ENCODE assay signal across 4 cellular contexts in the genomic region with DNA sequence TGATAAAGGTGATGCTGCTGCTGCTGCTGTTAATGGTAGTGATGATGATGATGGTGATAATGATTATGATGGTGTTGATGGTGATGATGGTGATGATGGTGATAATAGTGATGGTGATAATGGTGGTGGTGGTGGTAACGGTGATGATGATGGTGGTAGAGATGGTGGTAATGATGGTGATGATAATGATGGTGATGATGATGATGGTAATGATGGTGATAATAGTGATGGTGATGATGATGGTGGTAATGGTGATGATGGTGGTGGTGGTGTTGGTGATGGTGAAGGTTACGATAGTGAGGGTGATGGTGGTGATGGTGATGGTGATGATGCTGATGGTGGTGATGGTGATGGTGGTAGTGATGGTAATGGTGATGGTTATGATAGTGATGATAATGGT.
TF ChIP-seq lines count a peak whose summit lies in the region.

No MANE protein-coding gene starts in this region.

TF ChIP-seq in HepG2, 621 proteins besides CTCF, POLR2A, EP300 and RAD21 (continues in another document):
- TF ChIP-seq ISX (CRISPR knock-in tag; conservative IDR thresholded peaks at IDR 0.05) (no peak), ZNF20 (CRISPR knock-in tag; IDR thresholded peaks at IDR 0.05) (no peak), SALL2 (CRISPR knock-in tag; IDR thresholded peaks at IDR 0.05) (no peak), ZC3H4 (CRISPR knock-in tag; IDR thresholded peaks at IDR 0.05; ENCODE audit: borderline replicate concordance) (no peak), ZNF136 (CRISPR knock-in tag; IDR thresholded peaks at IDR 0.05; ENCODE audit: low read depth) (no peak), ZNF672 (CRISPR knock-in tag; IDR thresholded peaks at IDR 0.05) (no peak), TBL1XR1 (IDR thresholded peaks at IDR 0.05; ENCODE audit: borderline replicate concordance, low read length, partially characterized antibody) (no peak), KMT2A (CRISPR knock-in tag; IDR thresholded peaks at IDR 0.05) (no peak), FOXA1 (IDR thresholded peaks at IDR 0.05) (no peak), FOXA1 (CRISPR knock-in tag; IDR thresholded peaks at IDR 0.05) (no peak), MAFG (CRISPR knock-in tag; IDR thresholded peaks at IDR 0.05) (no peak), ZNF253 (CRISPR knock-in tag; IDR thresholded peaks at IDR 0.05; ENCODE audit: borderline replicate concordance) (no peak), SAFB2 (CRISPR knock-in tag; IDR thresholded peaks at IDR 0.05; ENCODE audit: borderline replicate concordance, low read depth) (no peak), RAD51 (IDR thresholded peaks at IDR 0.05; ENCODE audit: borderline replicate concordance) (peak; percentile 35), ZNF224 (CRISPR knock-in tag; IDR thresholded peaks at IDR 0.05) (no peak), ZNF567 (CRISPR knock-in tag; IDR thresholded peaks at IDR 0.05; ENCODE audit: borderline replicate concordance) (no peak), YY1 (IDR thresholded peaks at IDR 0.05; ENCODE audit: insufficient read depth, insufficient replicate concordance, low read depth, low read length) (no peak), RORA (CRISPR knock-in tag; IDR thresholded peaks at IDR 0.05) (no peak), ATM (IDR thresholded peaks at IDR 0.05; ENCODE audit: borderline replicate concordance) (peak; percentile 66; the same call in 1 of the 2 replicates), CEBPG (CRISPR knock-in tag; IDR thresholded peaks at IDR 0.05) (no peak), MYNN (CRISPR knock-in tag; IDR thresholded peaks at IDR 0.05; ENCODE audit: low read depth) (no peak), ZFAT (CRISPR knock-in tag; conservative IDR thresholded peaks at IDR 0.05) (no peak), ATF7 (IDR thresholded peaks at IDR 0.05) (peak; percentile 58), ATF7 (CRISPR knock-in tag; IDR thresholded peaks at IDR 0.05) (no peak), SMAD1 (CRISPR knock-in tag; IDR thresholded peaks at IDR 0.05; ENCODE audit: borderline replicate concordance, low read depth) (no peak)
- TF ChIP-seq, protein P1, sequence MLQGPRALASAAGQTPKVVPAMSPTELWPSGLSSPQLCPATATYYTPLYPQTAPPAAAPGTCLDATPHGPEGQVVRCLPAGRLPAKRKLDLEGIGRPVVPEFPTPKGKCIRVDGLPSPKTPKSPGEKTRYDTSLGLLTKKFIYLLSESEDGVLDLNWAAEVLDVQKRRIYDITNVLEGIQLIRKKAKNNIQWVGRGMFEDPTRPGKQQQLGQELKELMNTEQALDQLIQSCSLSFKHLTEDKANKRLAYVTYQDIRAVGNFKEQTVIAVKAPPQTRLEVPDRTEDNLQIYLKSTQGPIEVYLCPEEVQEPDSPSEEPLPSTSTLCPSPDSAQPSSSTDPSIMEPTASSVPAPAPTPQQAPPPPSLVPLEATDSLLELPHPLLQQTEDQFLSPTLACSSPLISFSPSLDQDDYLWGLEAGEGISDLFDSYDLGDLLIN (CRISPR knock-in tag; IDR thresholded peaks at IDR 0.05; ENCODE audit: borderline replicate concordance) = no peak

TF ChIP-seq in IMR-90, 13 proteins besides CTCF, POLR2A, EP300 and RAD21:
- TF ChIP-seq FOS (IDR thresholded peaks at IDR 0.05; ENCODE audit: low read depth, low read length) (no peak), SMC3 (IDR thresholded peaks at IDR 0.05; ENCODE audit: low read depth, low read length) (no peak), BHLHE40 (IDR thresholded peaks at IDR 0.05; ENCODE audit: low read depth, low read length) (no peak), RFX5 (IDR thresholded peaks at IDR 0.05; ENCODE audit: low read depth, low read length) (no peak), RCOR1 (IDR thresholded peaks at IDR 0.05; ENCODE audit: insufficient replicate concordance, low read length) (no peak), MAZ (IDR thresholded peaks at IDR 0.05; ENCODE audit: borderline replicate concordance, low read depth, low read length) (no peak), NFE2L2 (IDR thresholded peaks at IDR 0.05; ENCODE audit: low read depth, low read length) (no peak), MAFK (IDR thresholded peaks at IDR 0.05; ENCODE audit: low read depth, low read length) (no peak), CEBPB (IDR thresholded peaks at IDR 0.05; ENCODE audit: low read depth, low read length) (no peak), CHD1 (IDR thresholded peaks at IDR 0.05; ENCODE audit: low read depth, low read length) (no peak), MXI1 (IDR thresholded peaks at IDR 0.05; ENCODE audit: borderline replicate concordance, low read depth, low read length) (no peak)
- TF ChIP-seq, protein P2, sequence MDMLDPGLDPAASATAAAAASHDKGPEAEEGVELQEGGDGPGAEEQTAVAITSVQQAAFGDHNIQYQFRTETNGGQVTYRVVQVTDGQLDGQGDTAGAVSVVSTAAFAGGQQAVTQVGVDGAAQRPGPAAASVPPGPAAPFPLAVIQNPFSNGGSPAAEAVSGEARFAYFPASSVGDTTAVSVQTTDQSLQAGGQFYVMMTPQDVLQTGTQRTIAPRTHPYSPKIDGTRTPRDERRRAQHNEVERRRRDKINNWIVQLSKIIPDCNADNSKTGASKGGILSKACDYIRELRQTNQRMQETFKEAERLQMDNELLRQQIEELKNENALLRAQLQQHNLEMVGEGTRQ (IDR thresholded peaks at IDR 0.05; ENCODE audit: low read depth, low read length) = no peak
- TF ChIP-seq, protein P3, sequence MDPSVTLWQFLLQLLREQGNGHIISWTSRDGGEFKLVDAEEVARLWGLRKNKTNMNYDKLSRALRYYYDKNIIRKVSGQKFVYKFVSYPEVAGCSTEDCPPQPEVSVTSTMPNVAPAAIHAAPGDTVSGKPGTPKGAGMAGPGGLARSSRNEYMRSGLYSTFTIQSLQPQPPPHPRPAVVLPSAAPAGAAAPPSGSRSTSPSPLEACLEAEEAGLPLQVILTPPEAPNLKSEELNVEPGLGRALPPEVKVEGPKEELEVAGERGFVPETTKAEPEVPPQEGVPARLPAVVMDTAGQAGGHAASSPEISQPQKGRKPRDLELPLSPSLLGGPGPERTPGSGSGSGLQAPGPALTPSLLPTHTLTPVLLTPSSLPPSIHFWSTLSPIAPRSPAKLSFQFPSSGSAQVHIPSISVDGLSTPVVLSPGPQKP (IDR thresholded peaks at IDR 0.05; ENCODE audit: borderline replicate concordance, low read depth, low read length) = no peak

TF ChIP-seq in H1, 55 proteins besides CTCF, POLR2A, EP300 and RAD21:
- no peak for TF ChIP-seq HDAC6 (IDR thresholded peaks at IDR 0.05; ENCODE audit: low read depth, low read length)
- no peak for TF ChIP-seq YY1 (IDR thresholded peaks at IDR 0.05; ENCODE audit: low read depth, low read length)
- TF ChIP-seq GABPA (IDR thresholded peaks at IDR 0.05; ENCODE audit: borderline replicate concordance, insufficient read depth, low read length) = no peak
- TF ChIP-seq EZH2 (IDR thresholded peaks at IDR 0.05; ENCODE audit: low read depth, low read length, severe bottlenecking) = no peak
- no peak for TF ChIP-seq POU5F1 (IDR thresholded peaks at IDR 0.05; ENCODE audit: low read depth, low read length)
- no peak for TF ChIP-seq ZNF274 (IDR thresholded peaks at IDR 0.05; ENCODE audit: borderline replicate concordance, extremely low read depth, low read length)
- no peak for TF ChIP-seq POLR2AphosphoS5 (IDR thresholded peaks at IDR 0.05; ENCODE audit: low read depth, low read length)
- TF ChIP-seq, protein P4, sequence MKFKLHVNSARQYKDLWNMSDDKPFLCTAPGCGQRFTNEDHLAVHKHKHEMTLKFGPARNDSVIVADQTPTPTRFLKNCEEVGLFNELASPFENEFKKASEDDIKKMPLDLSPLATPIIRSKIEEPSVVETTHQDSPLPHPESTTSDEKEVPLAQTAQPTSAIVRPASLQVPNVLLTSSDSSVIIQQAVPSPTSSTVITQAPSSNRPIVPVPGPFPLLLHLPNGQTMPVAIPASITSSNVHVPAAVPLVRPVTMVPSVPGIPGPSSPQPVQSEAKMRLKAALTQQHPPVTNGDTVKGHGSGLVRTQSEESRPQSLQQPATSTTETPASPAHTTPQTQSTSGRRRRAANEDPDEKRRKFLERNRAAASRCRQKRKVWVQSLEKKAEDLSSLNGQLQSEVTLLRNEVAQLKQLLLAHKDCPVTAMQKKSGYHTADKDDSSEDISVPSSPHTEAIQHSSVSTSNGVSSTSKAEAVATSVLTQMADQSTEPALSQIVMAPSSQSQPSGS (IDR thresholded peaks at IDR 0.05; ENCODE audit: low read length) = no peak
- TF ChIP-seq MAFK (IDR thresholded peaks at IDR 0.05; ENCODE audit: low read depth, low read length) = no peak
- no peak for TF ChIP-seq BRCA1 (IDR thresholded peaks at IDR 0.05; ENCODE audit: low read depth, low read length)
- TF ChIP-seq TBP (IDR thresholded peaks at IDR 0.05; ENCODE audit: low read depth, low read length) = no peak
- no peak for TF ChIP-seq NANOG (IDR thresholded peaks at IDR 0.05; ENCODE audit: insufficient read depth, low read depth, low read length, poor library complexity, severe bottlenecking)
- no peak for TF ChIP-seq CEBPB (IDR thresholded peaks at IDR 0.05; ENCODE audit: low read depth, low read length)
- TF ChIP-seq TCF12 (IDR thresholded peaks at IDR 0.05; ENCODE audit: low read depth, low read length) = no peak
- no peak for TF ChIP-seq SIN3A (conservative IDR thresholded peaks at IDR 0.05 in 1 of 2, IDR thresholded peaks at IDR 0.05 in 1 of 2; ENCODE audit: low read depth in 1 of 2, low read length in 2 of 2)
- TF ChIP-seq, protein P5, sequence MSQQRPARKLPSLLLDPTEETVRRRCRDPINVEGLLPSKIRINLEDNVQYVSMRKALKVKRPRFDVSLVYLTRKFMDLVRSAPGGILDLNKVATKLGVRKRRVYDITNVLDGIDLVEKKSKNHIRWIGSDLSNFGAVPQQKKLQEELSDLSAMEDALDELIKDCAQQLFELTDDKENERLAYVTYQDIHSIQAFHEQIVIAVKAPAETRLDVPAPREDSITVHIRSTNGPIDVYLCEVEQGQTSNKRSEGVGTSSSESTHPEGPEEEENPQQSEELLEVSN (IDR thresholded peaks at IDR 0.05) = no peak

TF ChIP-seq in WTC11, 78 proteins besides CTCF, POLR2A, EP300 and RAD21:
- TF ChIP-seq MXD4 (CRISPR knock-in tag; IDR thresholded peaks at IDR 0.05; ENCODE audit: borderline replicate concordance) (no peak), JAZF1 (CRISPR knock-in tag; IDR thresholded peaks at IDR 0.05) (no peak), GRHL2 (CRISPR knock-in tag; IDR thresholded peaks at IDR 0.05; ENCODE audit: insufficient replicate concordance, severe bottlenecking) (no peak)
- TF ChIP-seq, protein P6, sequence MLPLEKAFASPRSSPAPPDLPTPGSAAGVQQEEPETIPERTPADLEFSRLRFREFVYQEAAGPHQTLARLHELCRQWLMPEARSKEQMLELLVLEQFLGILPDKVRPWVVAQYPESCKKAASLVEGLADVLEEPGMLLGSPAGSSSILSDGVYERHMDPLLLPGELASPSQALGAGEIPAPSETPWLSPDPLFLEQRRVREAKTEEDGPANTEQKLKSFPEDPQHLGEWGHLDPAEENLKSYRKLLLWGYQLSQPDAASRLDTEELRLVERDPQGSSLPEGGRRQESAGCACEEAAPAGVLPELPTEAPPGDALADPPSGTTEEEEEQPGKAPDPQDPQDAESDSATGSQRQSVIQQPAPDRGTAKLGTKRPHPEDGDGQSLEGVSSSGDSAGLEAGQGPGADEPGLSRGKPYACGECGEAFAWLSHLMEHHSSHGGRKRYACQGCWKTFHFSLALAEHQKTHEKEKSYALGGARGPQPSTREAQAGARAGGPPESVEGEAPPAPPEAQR (CRISPR knock-in tag; IDR thresholded peaks at IDR 0.05) = no peak
